In the genomic region with DNA sequence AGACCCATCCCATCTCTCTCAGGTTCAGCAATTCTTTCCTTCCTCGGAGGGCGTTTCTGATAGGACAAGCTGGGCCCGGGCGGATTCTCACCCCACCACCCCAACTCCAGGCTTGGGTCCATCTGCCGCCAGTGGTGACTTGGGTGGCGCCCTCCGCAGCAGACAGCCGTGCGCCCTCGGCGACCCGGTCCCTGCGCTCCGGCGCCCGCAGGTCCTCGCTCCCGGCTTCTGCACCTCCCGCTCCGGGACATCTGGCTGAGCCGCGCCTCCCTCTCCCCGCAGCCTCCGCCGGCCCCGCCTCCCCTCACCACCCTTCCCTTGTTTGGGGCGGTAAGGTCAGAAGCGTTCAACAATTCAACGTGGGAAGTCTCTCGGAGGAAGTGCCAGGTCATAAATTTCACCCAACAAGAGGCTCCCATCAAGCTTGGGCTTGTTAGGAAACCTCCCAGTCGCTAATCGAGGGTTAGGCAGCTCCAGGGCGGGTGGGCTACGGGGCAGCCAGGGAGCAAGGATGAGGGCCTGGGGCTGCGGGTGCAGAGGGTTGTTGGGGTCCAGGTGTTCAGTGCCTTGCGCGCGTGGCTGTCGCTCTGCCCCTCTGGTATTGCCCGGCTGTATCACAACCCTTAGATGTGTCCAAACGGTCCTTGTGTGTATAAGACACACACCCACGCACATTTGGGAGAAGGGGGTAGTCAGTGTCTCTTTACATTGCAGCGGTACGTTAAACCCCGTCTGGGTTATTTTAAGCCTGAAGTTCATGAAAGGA, we compare ENCODE assay signal across 9 cellular contexts. TPM values are rescaled to one million over a fixed set of nuclear protein-coding genes. Genes with fewer than 3 reads are reported as not detected.
DNase-seq lines count a peak whose midpoint lies in the region; ATAC-seq, FAIRE-seq and TF ChIP-seq lines count a peak whose summit lies in the region.
"Had no signal": no experiment of that assay in that cellular context is flagged by ENCODE, and none has a peak within 500 bp of the region (broad histone marks: within the 10 kb centered on the region; RNA-seq: fewer than 3 reads in every experiment).

No MANE protein-coding gene starts in this region.

- H3K4me2 ChIP-seq in hepatocyte (peak overlapping the region; percentile 72), SK-N-SH (no peak overlapping the region)

- TF ChIP-seq POLR2A in GM12892 (IDR thresholded peaks at IDR 0.05; ENCODE audit: low read depth, low read length) = no peak

- H3K4me1 Mint-ChIP-seq in stimulated activated naive CD8-positive, alpha-beta T cell treated with anti-CD3 and anti-CD28 coated beads, Interleukin-15, amount 100 ng/mL, for 72 hours = peaks cover 14% of the 10 kb centered on the region
- H3K4me1 Mint-ChIP-seq: activated B cell treated with CpG ODN at 0.5 μM for 24 hours had no signal

- H4K20me1 ChIP-seq in hepatocyte (ENCODE audit: insufficient read depth, poor library complexity, severe bottlenecking) = no peaks in the 10 kb centered on the region
- H4K20me1 ChIP-seq in SK-N-SH (ENCODE audit: insufficient read depth) = no peaks in the 10 kb centered on the region

- CTCF ChIA-PET in SK-N-SH (lab: Yijun Ruan, JAX) = no interaction called here

- no peak overlapping the region for H3K27ac Mint-ChIP-seq in stimulated activated naive CD8-positive, alpha-beta T cell treated with anti-CD3 and anti-CD28 coated beads, Interleukin-15, amount 100 ng/mL, for 72 hours
- H3K27ac Mint-ChIP-seq: activated B cell treated with CpG ODN at 0.5 μM for 24 hours had no signal

- H3K27me3 ChIP-seq in hepatocyte (peaks cover 77% of the 10 kb centered on the region), SK-N-SH (ENCODE audit: insufficient read depth) (peaks cover 94% of the 10 kb centered on the region)

- H3K9me3 ChIP-seq in hepatocyte (ENCODE audit: low read depth) (no peaks in the 10 kb centered on the region), SK-N-SH (no peaks in the 10 kb centered on the region)

- H3K9me3 Mint-ChIP-seq in stimulated activated naive CD8-positive, alpha-beta T cell treated with anti-CD3 and anti-CD28 coated beads, Interleukin-15, amount 100 ng/mL, for 72 hours = no peaks in the 10 kb centered on the region
- H3K9me3 Mint-ChIP-seq: activated B cell treated with CpG ODN at 0.5 μM for 24 hours had no signal

- H3K4me3 Mint-ChIP-seq in stimulated activated naive CD8-positive, alpha-beta T cell treated with anti-CD3 and anti-CD28 coated beads, Interleukin-15, amount 100 ng/mL, for 72 hours = peak overlapping the region in 1 of 2 donors; percentile 60
- H3K4me3 Mint-ChIP-seq: activated B cell treated with CpG ODN at 0.5 μM for 24 hours had no signal

- peak; percentile 56 for DNase-seq in activated CD4-positive, alpha-beta T cell treated with anti-CD3 and anti-CD28 coated beads for 48 hours
- no peak for DNase-seq in activated CD4-positive, alpha-beta T cell treated with anti-CD3 and anti-CD28 coated beads for 4 hours
- peak; percentile 79 for DNase-seq in SIG-M5 treated with dmso at 0.1 percent for 504 hours (lab: John Stamatoyannopoulos, UW; ENCODE audit: unreplicated experiment)
- DNase-seq in hepatocyte (ENCODE audit: low spot score) = peak; percentile 16
- no peak for DNase-seq in stimulated activated naive CD8-positive, alpha-beta T cell treated with anti-CD3 and anti-CD28 coated beads, Interleukin-15, amount 100 ng/mL, for 72 hours
- no peak for DNase-seq in HTR-8/SVneo (ENCODE audit: insufficient read length, low spot score)
- DNase-seq in GM12892 (ENCODE audit: insufficient read length) = no peak
- no peak for DNase-seq in SK-N-SH
- DNase-seq: activated B cell treated with CpG ODN at 0.5 μM for 24 hours had no signal

- H3K27ac ChIP-seq in hepatocyte = no peak overlapping the region
- H3K27ac ChIP-seq in SK-N-SH (ENCODE audit: low read depth in 2 of 2, low read length in 1 of 2) = no peak overlapping the region

- no peaks in the 10 kb centered on the region for H3F3A ChIP-seq in SK-N-SH (replicated peaks; ENCODE audit: insufficient read depth)

- peak; percentile 46 for ATAC-seq in stimulated activated naive CD8-positive, alpha-beta T cell treated with anti-CD3 and anti-CD28 coated beads, Interleukin-15, amount 100 ng/mL, for 72 hours

- no peak overlapping the region for H3K9ac ChIP-seq in SK-N-SH

- no peak overlapping the region for H3K4me3 ChIP-seq in hepatocyte
- H3K4me3 ChIP-seq in SK-N-SH (ENCODE audit: low read depth in 2 of 2, low read length in 1 of 2) = no peak overlapping the region

- no peak for FAIRE-seq in HTR-8/SVneo (lab: Jason Lieb, UNC)
- FAIRE-seq in GM12892 (lab: Jason Lieb, UNC) = no peak

- no peak for TF ChIP-seq RAD21 in SK-N-SH (IDR thresholded peaks at IDR 0.05; ENCODE audit: low read length)

- 17% methylated on average over 20 of the region's 45 CpGs for WGBS in hepatocyte (ENCODE audit: low lambda C conversion rate, missing lambda C conversion rate)
- 5% methylated on average over 21 of the region's 45 CpGs for WGBS in SK-N-SH (ENCODE audit: low lambda C conversion rate)

- no peaks in the 10 kb centered on the region for H3K9me2 ChIP-seq in hepatocyte (replicated peaks; ENCODE audit: insufficient read depth)
- H3K9me2 ChIP-seq in SK-N-SH = no peaks in the 10 kb centered on the region

- TF ChIP-seq CTCF in hepatocyte (IDR thresholded peaks at IDR 0.05; ENCODE audit: poor library complexity) (no peak), SK-N-SH (IDR thresholded peaks at IDR 0.05) (no peak)

- no peaks in the 10 kb centered on the region for H3K79me2 ChIP-seq in hepatocyte
- no peaks in the 10 kb centered on the region for H3K79me2 ChIP-seq in SK-N-SH (ENCODE audit: insufficient read depth)

- H3K4me1 ChIP-seq in hepatocyte (ENCODE audit: insufficient read depth) = peaks cover 5% of the 10 kb centered on the region
- no peaks in the 10 kb centered on the region for H3K4me1 ChIP-seq in SK-N-SH (ENCODE audit: control insufficient read depth in 1 of 2, insufficient read depth in 2 of 2, low read depth in 1 of 2, low read length in 1 of 2)

- POLR2A ChIA-PET in SK-N-SH (lab: Yijun Ruan, JAX) = no interaction called here

- H3K36me3 ChIP-seq in hepatocyte (replicated peaks; ENCODE audit: insufficient read depth, low read depth) = no peaks in the 10 kb centered on the region
- no peaks in the 10 kb centered on the region for H3K36me3 ChIP-seq in SK-N-SH (replicated peaks in 1 of 2; ENCODE audit: control insufficient read depth in 1 of 2, insufficient read depth in 2 of 2, low read length in 1 of 2)

- peaks cover 55% of the 10 kb centered on the region for H3K27me3 Mint-ChIP-seq in stimulated activated naive CD8-positive, alpha-beta T cell treated with anti-CD3 and anti-CD28 coated beads, Interleukin-15, amount 100 ng/mL, for 72 hours

- H2AFZ ChIP-seq in hepatocyte (no peak overlapping the region), SK-N-SH (ENCODE audit: low read depth) (no peak overlapping the region)

- TF ChIP-seq EP300 in SK-N-SH (IDR thresholded peaks at IDR 0.05; ENCODE audit: borderline replicate concordance in 1 of 2, low read depth in 1 of 2, low read length in 1 of 2) = no peak

TF ChIP-seq in SK-N-SH, 30 proteins besides CTCF, POLR2A, EP300 and RAD21:
- TF ChIP-seq TEAD4 (IDR thresholded peaks at IDR 0.05; ENCODE audit: borderline replicate concordance, insufficient read depth) (no peak), RCOR1 (IDR thresholded peaks at IDR 0.05; ENCODE audit: low read length) (no peak), SMC3 (IDR thresholded peaks at IDR 0.05; ENCODE audit: low read depth, low read length) (no peak), EZH2phosphoT487 (IDR thresholded peaks at IDR 0.05; ENCODE audit: borderline replicate concordance, low read depth) (no peak), GATA2 (CRISPR knock-in tag; IDR thresholded peaks at IDR 0.05) (no peak), ELF1 (IDR thresholded peaks at IDR 0.05) (no peak), TAF1 (IDR thresholded peaks at IDR 0.05; ENCODE audit: borderline replicate concordance, low read depth, low read length) (no peak)
- TF ChIP-seq, protein P1, sequence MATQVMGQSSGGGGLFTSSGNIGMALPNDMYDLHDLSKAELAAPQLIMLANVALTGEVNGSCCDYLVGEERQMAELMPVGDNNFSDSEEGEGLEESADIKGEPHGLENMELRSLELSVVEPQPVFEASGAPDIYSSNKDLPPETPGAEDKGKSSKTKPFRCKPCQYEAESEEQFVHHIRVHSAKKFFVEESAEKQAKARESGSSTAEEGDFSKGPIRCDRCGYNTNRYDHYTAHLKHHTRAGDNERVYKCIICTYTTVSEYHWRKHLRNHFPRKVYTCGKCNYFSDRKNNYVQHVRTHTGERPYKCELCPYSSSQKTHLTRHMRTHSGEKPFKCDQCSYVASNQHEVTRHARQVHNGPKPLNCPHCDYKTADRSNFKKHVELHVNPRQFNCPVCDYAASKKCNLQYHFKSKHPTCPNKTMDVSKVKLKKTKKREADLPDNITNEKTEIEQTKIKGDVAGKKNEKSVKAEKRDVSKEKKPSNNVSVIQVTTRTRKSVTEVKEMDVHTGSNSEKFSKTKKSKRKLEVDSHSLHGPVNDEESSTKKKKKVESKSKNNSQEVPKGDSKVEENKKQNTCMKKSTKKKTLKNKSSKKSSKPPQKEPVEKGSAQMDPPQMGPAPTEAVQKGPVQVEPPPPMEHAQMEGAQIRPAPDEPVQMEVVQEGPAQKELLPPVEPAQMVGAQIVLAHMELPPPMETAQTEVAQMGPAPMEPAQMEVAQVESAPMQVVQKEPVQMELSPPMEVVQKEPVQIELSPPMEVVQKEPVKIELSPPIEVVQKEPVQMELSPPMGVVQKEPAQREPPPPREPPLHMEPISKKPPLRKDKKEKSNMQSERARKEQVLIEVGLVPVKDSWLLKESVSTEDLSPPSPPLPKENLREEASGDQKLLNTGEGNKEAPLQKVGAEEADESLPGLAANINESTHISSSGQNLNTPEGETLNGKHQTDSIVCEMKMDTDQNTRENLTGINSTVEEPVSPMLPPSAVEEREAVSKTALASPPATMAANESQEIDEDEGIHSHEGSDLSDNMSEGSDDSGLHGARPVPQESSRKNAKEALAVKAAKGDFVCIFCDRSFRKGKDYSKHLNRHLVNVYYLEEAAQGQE (IDR thresholded peaks at IDR 0.05; ENCODE audit: low read depth, low read length) = no peak

RNA-seq across cellular contexts. Expression of a gene that starts 39.8 kb away (rescaled TPM):
- total RNA-seq in hepatocyte = not detected in 2 replicates
- polyA plus RNA-seq in hepatocyte (not detected in 2 replicates), SK-N-SH (2012; rRNA removed) (not detected in 2 replicates)
- not detected for polyA plus RNA-seq in GM12892 (2012; ENCODE audit: missing spikeins)
- not detected in 2 replicates for polyA plus RNA-seq in SK-N-SH (2012; cell fraction: cytosol; rRNA removed)
- polyA plus RNA-seq in SK-N-SH (2012; cell fraction: nucleus; rRNA removed) = not detected in 2 replicates
- total RNA-seq: activated B cell treated with CpG ODN at 0.5 μM for 24 hours had no signal

Comparison
In these comparisons a context has a peak if more than half of its experiments do, and no peak if none do; other contexts are left out.
1. DNase-seq: peak in activated CD4-positive, alpha-beta T cell treated with anti-CD3 and anti-CD28 coated beads for 48 hours (single experiment), SIG-M5 treated with dmso at 0.1 percent for 504 hours (single experiment) and hepatocyte (single experiment); none in activated CD4-positive, alpha-beta T cell treated with anti-CD3 and anti-CD28 coated beads for 4 hours (0 of 2), stimulated activated naive CD8-positive, alpha-beta T cell treated with anti-CD3 and anti-CD28 coated beads, Interleukin-15, amount 100 ng/mL, for 72 hours (0 of 2), HTR-8/SVneo (single experiment), GM12892 (single experiment) and SK-N-SH (single experiment).